In the genomic region with DNA sequence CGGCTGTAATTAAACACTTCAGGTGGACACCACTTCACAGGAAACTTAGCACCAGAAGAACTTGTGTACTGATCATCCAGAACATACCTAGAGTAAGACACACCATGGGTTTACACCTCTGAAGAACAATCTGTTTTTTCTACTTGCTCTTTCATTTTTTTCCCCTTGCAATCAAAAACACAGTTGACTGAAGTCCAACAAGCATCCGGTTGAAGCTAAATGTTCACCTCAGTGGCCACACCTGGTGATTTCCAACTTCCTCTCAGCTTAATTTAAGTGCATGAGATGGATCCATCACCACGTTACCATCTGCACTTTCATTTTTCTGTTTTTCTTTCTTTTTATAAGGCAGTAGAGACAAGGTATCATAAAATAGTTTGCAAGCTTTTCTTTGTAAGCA, we compare ENCODE assay signal across 11 cellular contexts. TPM values are rescaled to one million over a fixed set of nuclear protein-coding genes. Genes with fewer than 3 reads are reported as not detected.
DNase-seq lines count a peak whose midpoint lies in the region; ATAC-seq and TF ChIP-seq lines count a peak whose summit lies in the region.
"Had no signal": no experiment of that assay in that cellular context is flagged by ENCODE, and none has a peak within 500 bp of the region (broad histone marks: within the 10 kb centered on the region; RNA-seq: fewer than 3 reads in every experiment).

No MANE protein-coding gene starts in this region.

- H2BK12ac ChIP-seq in mesenchymal stem cell (ENCODE audit: low read length in 2 of 2): no peak overlapping the region

- no peak overlapping the region for H3K4me3 ChIP-seq in mucosa of rectum (ENCODE audit: low read length in 2 of 2)
- H3K4me3 ChIP-seq in suprapubic skin: no peak overlapping the region
- H3K4me3 ChIP-seq in mesenchymal stem cell (ENCODE audit: insufficient read depth in 1 of 2, low read depth in 1 of 2, low read length in 2 of 2): no peak overlapping the region
- no peak overlapping the region for H3K4me3 ChIP-seq in body of pancreas
- H3K4me3 ChIP-seq: A549, GM23338 had no signal

- no peak overlapping the region for H4K8ac ChIP-seq in mesenchymal stem cell (ENCODE audit: low read length)

- H3K4me1 ChIP-seq in mucosa of rectum (ENCODE audit: control insufficient read depth in 2 of 2, insufficient read depth in 2 of 2, low read length in 2 of 2) (peaks cover 2 to 4% of the 10 kb centered on the region in 2 donors), suprapubic skin (no peaks in the 10 kb centered on the region), mesenchymal stem cell (ENCODE audit: control insufficient read depth, insufficient read depth, low read depth, low read length) (no peaks in the 10 kb centered on the region), body of pancreas (no peaks in the 10 kb centered on the region)
- H3K4me1 ChIP-seq: A549 had no signal

- ATAC-seq in GM21576 (IDR thresholded peaks at IDR 0.05; ENCODE audit: unreplicated experiment) (peak; percentile 93), HG03521 (IDR thresholded peaks at IDR 0.05; ENCODE audit: unreplicated experiment) (peak; percentile 69), body of pancreas (no peak)
- ATAC-seq: A549, GM23338 had no signal

- no peak for TF ChIP-seq EP300 in suprapubic skin (IDR thresholded peaks at IDR 0.05)

- no peak overlapping the region for H3K4me2 ChIP-seq in mesenchymal stem cell (ENCODE audit: low read length, poor library complexity, severe bottlenecking)
- H3K4me2 ChIP-seq: A549, GM23338 had no signal

- H3K14ac ChIP-seq in mesenchymal stem cell (ENCODE audit: low read length in 2 of 2): no peak overlapping the region

- no peak for TF ChIP-seq CTCF in suprapubic skin (IDR thresholded peaks at IDR 0.05)
- TF ChIP-seq CTCF in body of pancreas (IDR thresholded peaks at IDR 0.05): no peak

- H2BK5ac ChIP-seq in mesenchymal stem cell (ENCODE audit: low read depth, low read length, poor library complexity, severe bottlenecking): no peak overlapping the region

- H3K36me3 ChIP-seq in mucosa of rectum (ENCODE audit: control insufficient read depth in 2 of 2, insufficient read depth in 2 of 2, low read length in 2 of 2) (peaks cover 9 to 10% of the 10 kb centered on the region in 2 donors), suprapubic skin (peaks cover 21% of the 10 kb centered on the region), mesenchymal stem cell (ENCODE audit: control insufficient read depth in 1 of 2, insufficient read depth in 2 of 2, low read depth in 1 of 2, low read length in 2 of 2) (peaks cover 5 to 8% of the 10 kb centered on the region in 2 experiments), body of pancreas (replicated peaks in 1 of 2; ENCODE audit: insufficient read depth in 1 of 2, low read depth in 2 of 2) (no peaks in the 10 kb centered on the region)

- no peak overlapping the region for H3K4ac ChIP-seq in mesenchymal stem cell (ENCODE audit: low read depth in 1 of 2, low read length in 2 of 2)

- H2BK120ac ChIP-seq in mesenchymal stem cell (ENCODE audit: low read depth, low read length): no peak overlapping the region

- TF ChIP-seq POLR2A in suprapubic skin (IDR thresholded peaks at IDR 0.05) (no peak), body of pancreas (IDR thresholded peaks at IDR 0.05) (no peak)

- intact Hi-C loops in body of pancreas (cut with DNase I): no loop called here

- no peak overlapping the region for H4K91ac ChIP-seq in mesenchymal stem cell (ENCODE audit: low read length)

- H3K9me3 ChIP-seq in mucosa of rectum (ENCODE audit: control insufficient read depth in 2 of 2, low read length in 2 of 2) (no peaks in the 10 kb centered on the region), suprapubic skin (no peaks in the 10 kb centered on the region), mesenchymal stem cell (ENCODE audit: control insufficient read depth, low read length) (no peaks in the 10 kb centered on the region), body of pancreas (no peaks in the 10 kb centered on the region)
- H3K9me3 ChIP-seq: A549 had no signal

- no peaks in the 10 kb centered on the region for H3K27me3 ChIP-seq in mucosa of rectum (ENCODE audit: control insufficient read depth in 2 of 2, insufficient read depth in 2 of 2, low read length in 2 of 2)
- H3K27me3 ChIP-seq in suprapubic skin: no peaks in the 10 kb centered on the region
- no peaks in the 10 kb centered on the region for H3K27me3 ChIP-seq in mesenchymal stem cell (ENCODE audit: control insufficient read depth in 1 of 2, insufficient read depth in 1 of 2, low read length in 2 of 2)
- no peaks in the 10 kb centered on the region for H3K27me3 ChIP-seq in body of pancreas

- H2AK5ac ChIP-seq in mesenchymal stem cell (ENCODE audit: low read length, severe bottlenecking): no peak overlapping the region

- H3K27ac ChIP-seq in mucosa of rectum (ENCODE audit: low read depth in 2 of 2, low read length in 2 of 2): peak overlapping the region; percentile 24 to 53
- H3K27ac ChIP-seq in suprapubic skin: no peak overlapping the region
- no peak overlapping the region for H3K27ac ChIP-seq in mesenchymal stem cell (ENCODE audit: low read length, poor library complexity, severe bottlenecking)
- no peak overlapping the region for H3K27ac ChIP-seq in body of pancreas
- H3K27ac ChIP-seq: A549 had no signal

- H3K9ac ChIP-seq in mucosa of rectum (ENCODE audit: low read depth in 1 of 2, low read length in 2 of 2) (no peak overlapping the region), mesenchymal stem cell (ENCODE audit: low read length) (no peak overlapping the region)

- H3K79me1 ChIP-seq in mesenchymal stem cell (replicated peaks; ENCODE audit: low read length, poor library complexity, severe bottlenecking): no peaks in the 10 kb centered on the region

- H2AFZ ChIP-seq in mesenchymal stem cell (ENCODE audit: low read depth, low read length): no peak overlapping the region
- H2AFZ ChIP-seq: GM23338 had no signal

- H2BK15ac ChIP-seq in mesenchymal stem cell (ENCODE audit: low read depth, poor library complexity, severe bottlenecking): no peak overlapping the region

- H3K23ac ChIP-seq in mesenchymal stem cell (ENCODE audit: low read length in 2 of 2): no peak overlapping the region

- peak; percentile 12 for DNase-seq in NK-92 treated with Interleukin-12 subunit alpha and Interleukin-12 subunit beta, amount 100 ng/mL, for 24 hours (lab: John Stamatoyannopoulos, UW)
- DNase-seq in NK-92 (lab: John Stamatoyannopoulos, UW; ENCODE audit: unreplicated experiment) (no peak), suprapubic skin (ENCODE audit: low spot score in 2 of 2) (no peak), mesenchymal stem cell (no peak), body of pancreas (no peak)
- DNase-seq: NCI-H510A treated with DMSO at 0.1 percent for 48 hours had no signal

- 70% methylated on average over 3 of the region's 3 CpGs for WGBS in suprapubic skin
- WGBS in mesenchymal stem cell: 93% methylated on average over 2 of the region's 3 CpGs
- 66 to 76% methylated on average over 3 of the region's 3 CpGs for WGBS in body of pancreas, 2 donors

- H3K18ac ChIP-seq in mesenchymal stem cell (ENCODE audit: low read depth in 1 of 2, low read length in 2 of 2): no peak overlapping the region

RNA-seq across cellular contexts. Expression of gene TXK, which starts 4.9 kb away (rescaled TPM):
- 1 to 10 TPM; 1.6 to 6.8 (median 3.3) TPM for total RNA-seq in suprapubic skin
- polyA plus RNA-seq in mesenchymal stem cell (2013, experiment 1 of 2): 0.88 TPM
- polyA plus RNA-seq in mesenchymal stem cell (2013, experiment 2 of 2): 1.1 TPM
- 1 to 10 TPM in 1 of 2 donors, under 1 TPM in 1; 0.66 to 1.3 TPM for total RNA-seq in body of pancreas

Comparison
In these comparisons a context has a peak if more than half of its experiments do, and no peak if none do; other contexts are left out.
1. H3K27ac ChIP-seq: peak in mucosa of rectum (2 of 2); none in suprapubic skin (single experiment), mesenchymal stem cell (single experiment) and body of pancreas (0 of 4).